Comparison of ENCODE assay signal across 15 cellular contexts in the genomic region with DNA sequence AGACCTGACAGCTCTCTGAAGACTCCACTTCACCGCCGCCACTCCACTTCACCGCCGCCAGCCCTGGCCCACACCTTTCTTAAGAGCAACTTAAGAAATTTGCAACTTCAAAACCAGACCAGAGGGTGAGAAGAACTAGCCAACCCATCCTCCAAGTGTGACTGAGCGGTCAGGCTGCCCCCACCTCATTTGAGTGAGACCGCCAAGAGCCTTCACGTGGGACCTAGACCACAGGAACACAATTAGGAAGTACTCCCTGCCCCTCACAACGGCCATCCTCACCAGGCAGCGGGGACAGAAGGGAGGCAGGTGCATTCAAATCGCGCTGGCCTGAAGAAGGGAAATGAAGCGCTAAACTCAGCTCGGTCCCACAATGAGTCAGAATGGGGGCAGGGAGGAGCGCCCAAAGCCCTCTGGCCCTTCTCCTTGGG.
DNase-seq lines count a peak whose midpoint lies in the region; ATAC-seq lines count a peak whose summit lies in the region.
"Had no signal": no experiment of that assay in that cellular context is flagged by ENCODE, and none has a peak within 500 bp of the region (broad histone marks: within the 10 kb centered on the region; RNA-seq: fewer than 3 reads in every experiment).

No MANE protein-coding gene starts in this region.

- no peaks in the 10 kb centered on the region for H3K27me3 ChIP-seq in neuronal stem cell (ENCODE audit: control insufficient read depth in 3 of 3, insufficient read depth in 3 of 3, low read depth in 1 of 3, low read length in 3 of 3)
- H3K27me3 ChIP-seq: gastrocnemius medialis had no signal

- ATAC-seq in GM19463 (IDR thresholded peaks at IDR 0.05; ENCODE audit: unreplicated experiment) (peak; percentile 58), HG02870 (IDR thresholded peaks at IDR 0.05; ENCODE audit: unreplicated experiment) (peak; percentile 77), GM21786 (IDR thresholded peaks at IDR 0.05; ENCODE audit: unreplicated experiment) (no peak)
- ATAC-seq: gastrocnemius medialis, HCT116, Right ventricle myocardium inferior had no signal

- no peak overlapping the region for H3K9ac ChIP-seq in neuronal stem cell (ENCODE audit: low read depth, low read length, poor library complexity)

- no peak overlapping the region for H2AFZ ChIP-seq in neuronal stem cell (ENCODE audit: low read length)

- no peaks in the 10 kb centered on the region for H3K36me3 ChIP-seq in neuronal stem cell (replicated peaks in 1 of 2; ENCODE audit: control insufficient read depth in 2 of 2, insufficient read depth in 2 of 2, low read length in 2 of 2)
- H3K36me3 ChIP-seq: gastrocnemius medialis had no signal

- no peak overlapping the region for H2BK12ac ChIP-seq in neuronal stem cell (ENCODE audit: low read length)

- no peak overlapping the region for H2BK5ac ChIP-seq in neuronal stem cell (ENCODE audit: low read length)

- H3K4me1 ChIP-seq in neuronal stem cell (ENCODE audit: control insufficient read depth in 2 of 2, insufficient read depth in 1 of 2, low read depth in 1 of 2, low read length in 2 of 2), result no peaks in the 10 kb centered on the region
- H3K4me1 ChIP-seq: gastrocnemius medialis had no signal

- no peak overlapping the region for H3K23ac ChIP-seq in neuronal stem cell (ENCODE audit: low read depth, low read length, poor library complexity)

- H3K27ac ChIP-seq in neuronal stem cell (replicated peaks; ENCODE audit: low read length), result no peak overlapping the region
- H3K27ac ChIP-seq: gastrocnemius medialis had no signal

- H4K8ac ChIP-seq in neuronal stem cell (ENCODE audit: low read depth, low read length), result no peak overlapping the region

- no peak overlapping the region for H2BK120ac ChIP-seq in neuronal stem cell (ENCODE audit: low read depth, low read length)

- peak; percentile 47 for DNase-seq in M059J (ENCODE audit: low read depth)
- DNase-seq in neuronal stem cell (ENCODE audit: low spot score), result no peak
- DNase-seq in islet precursor cell, result no peak
- DNase-seq in activated T-cell treated with anti-CD3 and anti-CD28 coated beads, Interleukin-2, amount 50 U/mL, for 48 hours, result no peak
- DNase-seq: anterior cingulate cortex; Calu3; gastrocnemius medialis; NCI-H2171; occipital lobe; stimulated activated CD4-positive, alpha-beta T cell treated with anti-CD3 and anti-CD28 coated beads, Interleukin-15, amount 100 ng/mL, for 24 hours had no signal

- H3K4me2 ChIP-seq in neuronal stem cell (ENCODE audit: insufficient read depth, low read length, poor library complexity, severe bottlenecking), result no peak overlapping the region

- H3K4ac ChIP-seq in neuronal stem cell (ENCODE audit: low read length), result no peak overlapping the region

- no peak overlapping the region for H2AK5ac ChIP-seq in neuronal stem cell (ENCODE audit: low read depth, low read length)

- no peak overlapping the region for H3K4me3 ChIP-seq in neuronal stem cell (ENCODE audit: low read length in 2 of 2)
- H3K4me3 ChIP-seq: gastrocnemius medialis had no signal

- no peak overlapping the region for H4K91ac ChIP-seq in neuronal stem cell (ENCODE audit: low read depth, low read length, poor library complexity)

- H3K18ac ChIP-seq in neuronal stem cell (ENCODE audit: low read length), result peak overlapping the region; percentile 23

- no CpG with 5 or more reads among the region's 14 CpGs for WGBS in neuronal stem cell (ENCODE audit: extremely low coverage in 2 of 2, insufficient read length in 2 of 2, insufficient replicate concordance in 1 of 2), 2 donors

- no peak overlapping the region for H2BK15ac ChIP-seq in neuronal stem cell (ENCODE audit: low read length)

- no peaks in the 10 kb centered on the region for H3K79me1 ChIP-seq in neuronal stem cell (ENCODE audit: low read depth, low read length)

- no peaks in the 10 kb centered on the region for H3K9me3 ChIP-seq in neuronal stem cell (replicated peaks in 1 of 2; ENCODE audit: control insufficient read depth in 2 of 2, insufficient read depth in 1 of 2, low read depth in 1 of 2, low read length in 2 of 2)
- H3K9me3 ChIP-seq: gastrocnemius medialis had no signal

- H3K14ac ChIP-seq in neuronal stem cell (ENCODE audit: low read length), result no peak overlapping the region
